1 cellular context compared by ENCODE assay signal in the genomic region with DNA sequence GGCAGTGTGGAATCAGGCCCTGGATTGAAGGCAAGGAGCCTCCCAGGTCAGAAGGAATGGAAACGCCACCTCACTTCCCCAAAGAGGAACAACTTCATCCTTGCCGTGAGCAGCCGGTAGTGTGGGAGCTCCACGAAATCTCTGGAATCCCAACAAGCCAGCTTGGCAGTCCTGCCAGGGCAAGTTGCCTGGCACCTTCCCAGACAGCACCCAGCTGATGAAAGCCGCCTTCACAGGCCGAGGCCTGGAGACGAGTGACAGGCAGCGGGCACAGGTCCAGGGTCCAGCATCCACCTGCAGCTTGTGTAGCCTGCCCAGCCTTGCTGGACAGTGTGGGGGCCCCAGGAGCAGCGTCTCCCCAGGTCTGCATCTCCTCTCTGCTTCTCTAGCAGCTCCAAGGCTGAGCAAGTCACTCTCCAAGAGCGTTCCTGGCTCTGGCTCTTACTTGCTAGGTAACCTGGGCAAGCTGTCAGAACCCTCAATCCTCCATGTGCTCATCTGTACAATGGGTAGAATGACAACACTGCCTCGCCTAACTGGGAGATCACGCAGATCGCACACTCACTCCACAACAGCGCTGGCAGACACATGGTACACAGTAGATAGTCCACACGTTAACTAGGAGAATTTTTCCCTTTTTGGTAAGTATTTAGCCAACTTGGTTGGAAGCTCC.
TF ChIP-seq lines count a peak whose summit lies in the region.

No MANE protein-coding gene starts in this region.

TF ChIP-seq in HCT116, 20 proteins besides CTCF, POLR2A, EP300 and RAD21 (continued from another document):
- TF ChIP-seq, protein P1, sequence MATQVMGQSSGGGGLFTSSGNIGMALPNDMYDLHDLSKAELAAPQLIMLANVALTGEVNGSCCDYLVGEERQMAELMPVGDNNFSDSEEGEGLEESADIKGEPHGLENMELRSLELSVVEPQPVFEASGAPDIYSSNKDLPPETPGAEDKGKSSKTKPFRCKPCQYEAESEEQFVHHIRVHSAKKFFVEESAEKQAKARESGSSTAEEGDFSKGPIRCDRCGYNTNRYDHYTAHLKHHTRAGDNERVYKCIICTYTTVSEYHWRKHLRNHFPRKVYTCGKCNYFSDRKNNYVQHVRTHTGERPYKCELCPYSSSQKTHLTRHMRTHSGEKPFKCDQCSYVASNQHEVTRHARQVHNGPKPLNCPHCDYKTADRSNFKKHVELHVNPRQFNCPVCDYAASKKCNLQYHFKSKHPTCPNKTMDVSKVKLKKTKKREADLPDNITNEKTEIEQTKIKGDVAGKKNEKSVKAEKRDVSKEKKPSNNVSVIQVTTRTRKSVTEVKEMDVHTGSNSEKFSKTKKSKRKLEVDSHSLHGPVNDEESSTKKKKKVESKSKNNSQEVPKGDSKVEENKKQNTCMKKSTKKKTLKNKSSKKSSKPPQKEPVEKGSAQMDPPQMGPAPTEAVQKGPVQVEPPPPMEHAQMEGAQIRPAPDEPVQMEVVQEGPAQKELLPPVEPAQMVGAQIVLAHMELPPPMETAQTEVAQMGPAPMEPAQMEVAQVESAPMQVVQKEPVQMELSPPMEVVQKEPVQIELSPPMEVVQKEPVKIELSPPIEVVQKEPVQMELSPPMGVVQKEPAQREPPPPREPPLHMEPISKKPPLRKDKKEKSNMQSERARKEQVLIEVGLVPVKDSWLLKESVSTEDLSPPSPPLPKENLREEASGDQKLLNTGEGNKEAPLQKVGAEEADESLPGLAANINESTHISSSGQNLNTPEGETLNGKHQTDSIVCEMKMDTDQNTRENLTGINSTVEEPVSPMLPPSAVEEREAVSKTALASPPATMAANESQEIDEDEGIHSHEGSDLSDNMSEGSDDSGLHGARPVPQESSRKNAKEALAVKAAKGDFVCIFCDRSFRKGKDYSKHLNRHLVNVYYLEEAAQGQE (IDR thresholded peaks at IDR 0.05; ENCODE audit: low read depth) = no peak
- no peak for TF ChIP-seq POLR2AphosphoS5 (IDR thresholded peaks at IDR 0.05; ENCODE audit: low read depth, low read length)
- TF ChIP-seq EZH2phosphoT487 (IDR thresholded peaks at IDR 0.05; ENCODE audit: borderline replicate concordance) = no peak
